1 cellular context compared by ENCODE assay signal in the genomic region with DNA sequence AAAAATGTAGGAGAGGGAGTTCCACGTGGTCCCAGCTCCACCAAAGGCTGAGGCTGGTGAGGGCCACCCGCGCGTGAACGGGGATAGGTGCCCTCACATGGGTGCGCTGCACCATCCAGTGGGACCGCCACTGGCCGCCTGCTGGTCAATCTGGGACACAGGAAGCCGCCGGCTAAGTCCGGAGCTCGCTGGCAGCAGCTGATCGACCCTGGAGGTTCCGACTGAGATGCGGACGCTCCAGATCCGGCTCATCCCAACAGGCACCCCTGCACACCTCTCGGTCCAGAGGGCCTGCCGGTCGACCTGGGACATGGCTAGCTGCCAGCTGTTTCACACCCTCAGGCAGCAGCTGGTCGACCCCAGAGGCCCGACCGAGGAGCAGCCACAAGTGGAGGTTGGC.
TF ChIP-seq lines count a peak whose summit lies in the region.

No MANE protein-coding gene starts in this region.

TF ChIP-seq in H1, 55 proteins besides CTCF, POLR2A, EP300 and RAD21:
- TF ChIP-seq JUN (IDR thresholded peaks at IDR 0.05; ENCODE audit: low read depth, low read length) (no peak), GABPA (IDR thresholded peaks at IDR 0.05; ENCODE audit: borderline replicate concordance, insufficient read depth, low read length) (no peak), SP4 (IDR thresholded peaks at IDR 0.05; ENCODE audit: low read length) (no peak), FOSL1 (IDR thresholded peaks at IDR 0.05; ENCODE audit: insufficient read depth, low read depth, low read length) (no peak), BACH1 (IDR thresholded peaks at IDR 0.05; ENCODE audit: low read length) (no peak), SAP30 (IDR thresholded peaks at IDR 0.05; ENCODE audit: insufficient read depth, insufficient replicate concordance, low read length) (no peak), MAFK (IDR thresholded peaks at IDR 0.05; ENCODE audit: low read depth, low read length) (no peak), POU5F1 (IDR thresholded peaks at IDR 0.05; ENCODE audit: low read depth, low read length) (no peak), NRF1 (IDR thresholded peaks at IDR 0.05; ENCODE audit: low read depth, low read length) (no peak), SUZ12 (IDR thresholded peaks at IDR 0.05; ENCODE audit: low read length) (no peak)
- TF ChIP-seq, protein P1, sequence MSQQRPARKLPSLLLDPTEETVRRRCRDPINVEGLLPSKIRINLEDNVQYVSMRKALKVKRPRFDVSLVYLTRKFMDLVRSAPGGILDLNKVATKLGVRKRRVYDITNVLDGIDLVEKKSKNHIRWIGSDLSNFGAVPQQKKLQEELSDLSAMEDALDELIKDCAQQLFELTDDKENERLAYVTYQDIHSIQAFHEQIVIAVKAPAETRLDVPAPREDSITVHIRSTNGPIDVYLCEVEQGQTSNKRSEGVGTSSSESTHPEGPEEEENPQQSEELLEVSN (IDR thresholded peaks at IDR 0.05): no peak
